In the genomic region with DNA sequence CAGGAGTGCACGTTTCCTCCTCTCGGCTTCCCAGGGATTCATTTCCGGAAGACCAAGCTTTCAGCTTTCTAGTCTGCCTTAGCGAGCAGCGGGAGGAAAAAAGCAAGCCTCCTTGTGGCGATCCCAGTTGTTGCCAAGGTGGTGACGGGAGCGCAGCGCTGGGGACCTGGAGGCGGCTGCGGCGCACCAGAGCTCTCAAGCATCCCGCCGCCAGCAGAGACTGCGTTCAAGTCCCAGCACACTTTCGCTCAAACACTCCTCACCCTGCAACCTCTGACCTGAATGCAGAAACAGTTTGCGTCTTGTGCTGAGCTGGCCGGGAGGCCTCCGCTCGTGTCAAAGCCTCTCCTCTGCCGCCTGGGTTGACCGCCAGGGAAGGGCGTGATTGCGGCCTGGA, we compare ENCODE assay signal across 1 cellular context.
TF ChIP-seq lines count a peak whose summit lies in the region.

No MANE protein-coding gene starts in this region.

TF ChIP-seq in SK-N-SH, 30 proteins besides CTCF, POLR2A, EP300 and RAD21:
- TF ChIP-seq JUND (IDR thresholded peaks at IDR 0.05) (no peak), GATA2 (CRISPR knock-in tag; IDR thresholded peaks at IDR 0.05) (no peak), FOXM1 (IDR thresholded peaks at IDR 0.05; ENCODE audit: low read depth) (no peak), FOXJ3 (CRISPR knock-in tag; IDR thresholded peaks at IDR 0.05) (no peak), GABPA (IDR thresholded peaks at IDR 0.05; ENCODE audit: low read depth) (no peak), POLR2AphosphoS5 (IDR thresholded peaks at IDR 0.05; ENCODE audit: low read depth, low read length) (no peak), YY1 (IDR thresholded peaks at IDR 0.05; ENCODE audit: low read depth) (no peak), MEF2A (IDR thresholded peaks at IDR 0.05; ENCODE audit: borderline replicate concordance, low read depth) (no peak)
- TF ChIP-seq, protein P1, sequence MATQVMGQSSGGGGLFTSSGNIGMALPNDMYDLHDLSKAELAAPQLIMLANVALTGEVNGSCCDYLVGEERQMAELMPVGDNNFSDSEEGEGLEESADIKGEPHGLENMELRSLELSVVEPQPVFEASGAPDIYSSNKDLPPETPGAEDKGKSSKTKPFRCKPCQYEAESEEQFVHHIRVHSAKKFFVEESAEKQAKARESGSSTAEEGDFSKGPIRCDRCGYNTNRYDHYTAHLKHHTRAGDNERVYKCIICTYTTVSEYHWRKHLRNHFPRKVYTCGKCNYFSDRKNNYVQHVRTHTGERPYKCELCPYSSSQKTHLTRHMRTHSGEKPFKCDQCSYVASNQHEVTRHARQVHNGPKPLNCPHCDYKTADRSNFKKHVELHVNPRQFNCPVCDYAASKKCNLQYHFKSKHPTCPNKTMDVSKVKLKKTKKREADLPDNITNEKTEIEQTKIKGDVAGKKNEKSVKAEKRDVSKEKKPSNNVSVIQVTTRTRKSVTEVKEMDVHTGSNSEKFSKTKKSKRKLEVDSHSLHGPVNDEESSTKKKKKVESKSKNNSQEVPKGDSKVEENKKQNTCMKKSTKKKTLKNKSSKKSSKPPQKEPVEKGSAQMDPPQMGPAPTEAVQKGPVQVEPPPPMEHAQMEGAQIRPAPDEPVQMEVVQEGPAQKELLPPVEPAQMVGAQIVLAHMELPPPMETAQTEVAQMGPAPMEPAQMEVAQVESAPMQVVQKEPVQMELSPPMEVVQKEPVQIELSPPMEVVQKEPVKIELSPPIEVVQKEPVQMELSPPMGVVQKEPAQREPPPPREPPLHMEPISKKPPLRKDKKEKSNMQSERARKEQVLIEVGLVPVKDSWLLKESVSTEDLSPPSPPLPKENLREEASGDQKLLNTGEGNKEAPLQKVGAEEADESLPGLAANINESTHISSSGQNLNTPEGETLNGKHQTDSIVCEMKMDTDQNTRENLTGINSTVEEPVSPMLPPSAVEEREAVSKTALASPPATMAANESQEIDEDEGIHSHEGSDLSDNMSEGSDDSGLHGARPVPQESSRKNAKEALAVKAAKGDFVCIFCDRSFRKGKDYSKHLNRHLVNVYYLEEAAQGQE (IDR thresholded peaks at IDR 0.05; ENCODE audit: low read depth, low read length) = no peak
- TF ChIP-seq, protein P2, sequence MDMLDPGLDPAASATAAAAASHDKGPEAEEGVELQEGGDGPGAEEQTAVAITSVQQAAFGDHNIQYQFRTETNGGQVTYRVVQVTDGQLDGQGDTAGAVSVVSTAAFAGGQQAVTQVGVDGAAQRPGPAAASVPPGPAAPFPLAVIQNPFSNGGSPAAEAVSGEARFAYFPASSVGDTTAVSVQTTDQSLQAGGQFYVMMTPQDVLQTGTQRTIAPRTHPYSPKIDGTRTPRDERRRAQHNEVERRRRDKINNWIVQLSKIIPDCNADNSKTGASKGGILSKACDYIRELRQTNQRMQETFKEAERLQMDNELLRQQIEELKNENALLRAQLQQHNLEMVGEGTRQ (IDR thresholded peaks at IDR 0.05; ENCODE audit: borderline replicate concordance, low read depth, low read length) = no peak
